In genomic region chr11:36265793-36266628, GRCh38 we compare ENCODE assay signal across 8 cellular contexts. TPM values are rescaled to one million over a fixed set of nuclear protein-coding genes. Genes with fewer than 3 reads are reported as not detected.
DNase-seq lines count a peak whose midpoint lies in the region; ATAC-seq and TF ChIP-seq lines count a peak whose summit lies in the region.

No MANE protein-coding gene starts in this region.

- POLR2A ChIA-PET in PC-3 (lab: Charles Lee; ENCODE audit: unreplicated experiment), result no interaction called here

- H3K4me1 ChIP-seq in PC-3 (ENCODE audit: insufficient read depth, low read length) (no peaks in the 10 kb centered on the region), foreskin keratinocyte (no peaks in the 10 kb centered on the region), parathyroid adenoma (no peaks in the 10 kb centered on the region)

- H3K79me2 ChIP-seq in PC-3 (ENCODE audit: low read length) (no peaks in the 10 kb centered on the region), parathyroid adenoma (no peaks in the 10 kb centered on the region)

- H3K36me3 Mint-ChIP-seq in CD14-positive monocyte, result peaks cover 12 to 17% of the 10 kb centered on the region in 2 donors

- intact Hi-C loops in CD14-positive monocyte (cut with micrococcal nuclease) (loop anchor here (2.0 to 5.0 kb wide), 3 partner anchors 224 to 649 kb away; partner anchors contain the start of gene FJX1 (in 1 of the 2)), PC-3 (cut with micrococcal nuclease) (loop anchor here (1.0 to 5.0 kb wide), 5 partner anchors 229 to 804 kb away; no protein-coding TSS in a partner anchor)

- H3K27me3 ChIP-seq in HL-60 (ENCODE audit: insufficient read depth, poor library complexity, severe bottlenecking) (peaks cover 3% of the 10 kb centered on the region), PC-3 (ENCODE audit: low read length) (no peaks in the 10 kb centered on the region), foreskin keratinocyte (no peaks in the 10 kb centered on the region), parathyroid adenoma (ENCODE audit: control insufficient read depth, insufficient read depth, low read length) (no peaks in the 10 kb centered on the region)

- peaks cover 2 to 10% (median 5%) of the 10 kb centered on the region in 3 donors for H3K27me3 Mint-ChIP-seq in CD14-positive monocyte (ENCODE audit: low read depth in 3 of 3)

- no peak overlapping the region for H3K27ac Mint-ChIP-seq in CD14-positive monocyte

- ATAC-seq in PC-3, result peak; percentile 86
- peak; percentile 77 for ATAC-seq in foreskin keratinocyte
- ATAC-seq in HG03520 (IDR thresholded peaks at IDR 0.05; ENCODE audit: unreplicated experiment), result no peak

- H3K27ac ChIP-seq in HL-60 (replicated peaks), result no peak overlapping the region
- no peak overlapping the region for H3K27ac ChIP-seq in PC-3 (ENCODE audit: low read length)
- no peak overlapping the region for H3K27ac ChIP-seq in foreskin keratinocyte
- no peak overlapping the region for H3K27ac ChIP-seq in parathyroid adenoma

- H2AFZ ChIP-seq in PC-3 (ENCODE audit: low read length), result peak overlapping the region; percentile 41; the same call in 1 of the 2 replicates
- H2AFZ ChIP-seq in parathyroid adenoma, result no peak overlapping the region

- H3K36me3 ChIP-seq in PC-3 (ENCODE audit: low read depth, low read length) (no peaks in the 10 kb centered on the region), parathyroid adenoma (ENCODE audit: control insufficient read depth, insufficient read depth, low read length) (no peaks in the 10 kb centered on the region)

- CTCF ChIA-PET in PC-3 (lab: Charles Lee), result interaction anchor here (1.5 to 2.6 kb wide), 2 partner anchors 134 to 444 kb away, joined by 5 to 20 read pairs; no protein-coding TSS in a partner anchor

- no peaks in the 10 kb centered on the region for H3K9me3 ChIP-seq in PC-3 (ENCODE audit: low read length)
- no peaks in the 10 kb centered on the region for H3K9me3 ChIP-seq in parathyroid adenoma (ENCODE audit: control insufficient read depth, low read length)

- H3K4me1 Mint-ChIP-seq in CD14-positive monocyte, result peaks cover 4% of the 10 kb centered on the region

- no peaks in the 10 kb centered on the region for H4K20me1 ChIP-seq in PC-3 (ENCODE audit: low read length)

- H3K4me3 ChIP-seq in HL-60 (replicated peaks; ENCODE audit: insufficient read depth, low read length) (no peak overlapping the region), PC-3 (ENCODE audit: low read length) (no peak overlapping the region), parathyroid adenoma (ENCODE audit: low read depth, low read length) (no peak overlapping the region)

- no peak overlapping the region for H3K4me3 Mint-ChIP-seq in CD14-positive monocyte

- H3K9ac ChIP-seq in PC-3 (ENCODE audit: low read length) (no peak overlapping the region), parathyroid adenoma (no peak overlapping the region)

- H3F3A ChIP-seq in PC-3 (ENCODE audit: low read length, unreplicated experiment), result no peaks in the 10 kb centered on the region

- TF ChIP-seq CTCF in CD14-positive monocyte (IDR thresholded peaks at IDR 0.05) (peak; percentile 87), HL-60 (IDR thresholded peaks at IDR 0.05; ENCODE audit: insufficient read depth, low read length) (peak; percentile 87), PC-3 (conservative IDR thresholded peaks at IDR 0.05; ENCODE audit: low read depth, low read length) (peak; percentile 90), foreskin keratinocyte (conservative IDR thresholded peaks at IDR 0.05) (peak; percentile 88), parathyroid adenoma (IDR thresholded peaks at IDR 0.05) (peak; percentile 58)

- H3K4me2 ChIP-seq in PC-3 (ENCODE audit: low read length) (no peak overlapping the region), parathyroid adenoma (ENCODE audit: low read length) (no peak overlapping the region)

- H3K9me3 Mint-ChIP-seq in CD14-positive monocyte, result peaks cover 0 to 3% (median 0%) of the 10 kb centered on the region in 7 donors

- BruUV-seq in PC-3 (replicated peaks; lab: Mats Ljungman, UMichigan), result no TSS peak

- DNase-seq in CD14-positive monocyte (ENCODE audit: low spot score) (no peak), GM19240 (ENCODE audit: insufficient read length, low spot score) (peak; percentile 53), HL-60 (ENCODE audit: low read depth in 1 of 2, low spot score in 1 of 2) (peak in 1 of 2 experiments; percentile 49), PC-3 (peak; percentile 70), activated T-helper 1 cell treated with Interleukin-2 at 50 U/mL for 16 hours (ENCODE audit: low read depth) (peak; percentile 5), foreskin keratinocyte (peak in 1 of 2 donors; percentile 34)

- no peaks in the 10 kb centered on the region for H3K9me2 ChIP-seq in PC-3 (replicated peaks; ENCODE audit: low read length)

RNA-seq across cellular contexts. Expression of gene COMMD9, which starts 23.2 kb away (rescaled TPM):
- 100 to 1,000 TPM; 235 to 238 TPM for polyA plus RNA-seq in CD14-positive monocyte
- 54.8 and 70.8 TPM in 2 replicates for total RNA-seq in PC-3 (2014; rRNA removed)
- total RNA-seq in foreskin keratinocyte, result 51.1 and 62.8 TPM in 2 replicates
- polyA plus RNA-seq in foreskin keratinocyte, result 72.4 and 75.3 TPM in 2 replicates

RNA-seq across cellular contexts. Expression of gene PRR5L, which starts 30.1 kb away (rescaled TPM):
- polyA plus RNA-seq in CD14-positive monocyte (1 to 10 TPM; 3.5 to 7.4 TPM), foreskin keratinocyte (24.2 and 25.0 TPM in 2 replicates)
- total RNA-seq in PC-3 (2014; rRNA removed) (1.3 and 4.7 TPM in 2 replicates), foreskin keratinocyte (39.0 and 39.9 TPM in 2 replicates)
